In genomic region chr6:42159431-42160024, GRCh38 we compare ENCODE assay signal across 29 cellular contexts. TPM values are rescaled to one million over a fixed set of nuclear protein-coding genes. Genes with fewer than 3 reads are reported as not detected.
"Had no signal": no experiment of that assay in that cellular context is flagged by ENCODE, and none has a peak within 500 bp of the region (broad histone marks: within the 10 kb centered on the region; RNA-seq: fewer than 3 reads in every experiment).

No MANE protein-coding gene starts in this region.

- H3K36me3 ChIP-seq: sigmoid colon, upper lobe of right lung had no signal

- H3K27ac Mint-ChIP-seq: activated naive CD8-positive, alpha-beta T cell treated with anti-CD3 and anti-CD28 coated beads, Interleukin-2, amount 10 ng/mL, durations not matched to agents 7 days and 5 days; activated T-cell treated with anti-CD3 and anti-CD28 coated beads, Interleukin-2, amount 50 U/mL, for 24 hours; activated T-helper 2 cell treated with anti-CD3 and anti-CD28 coated beads, Interferon-gamma antibody, Interleukin-2, Interleukin-4, amounts not matched to agents 10 μg/mL and 5 μg/mL and 100 μg/mL, durations not matched to agents 14 hours and 24 hours and 36 hours; endodermal cell; mesothelial cell of epicardium; natural killer cell; progenitor cell of endocrine pancreas; stimulated activated naive B cell treated with anti-CD40 and anti-IgM and Interleukin-4, amounts not matched to agents 10 μg/mL and 1 μg/mL and 100 μg/mL, for 72 hours; T-helper 2 cell treated with Interferon-gamma antibody and Interleukin-4, amounts not matched to agents 5 μg/mL and 100 μg/mL, for 36 hours; WTC11 had no signal

- DNase-seq: activated CD8-positive, alpha-beta memory T cell treated with anti-CD3 and anti-CD28 coated beads for 24 hours; activated CD8-positive, alpha-beta memory T cell treated with anti-CD3 and anti-CD28 coated beads, Interleukin-2, amount 50 U/mL, for 4 hours; activated naive CD4-positive, alpha-beta T cell; activated naive CD8-positive, alpha-beta T cell treated with anti-CD3 and anti-CD28 coated beads, Interleukin-2, amount 10 ng/mL, durations not matched to agents 7 days and 5 days; activated T-cell treated with anti-CD3 and anti-CD28 coated beads, Interleukin-2, amount 50 U/mL, for 24 hours; amygdala; cerebellar nuclear complex; cortex of kidney; endodermal cell; foreskin melanocyte; glutamatergic neuron; immature natural killer cell; kidney glomerular epithelial cell; left ventricle myocardium superior; mammary epithelial cell; natural killer cell; retina; sigmoid colon; stimulated activated CD4-positive, alpha-beta T cell treated with anti-CD3 and anti-CD28 coated beads, Interleukin-2, amount 100 ng/mL, for 48 hours; stimulated activated CD8-positive, alpha-beta memory T cell treated with anti-CD3 and anti-CD28 coated beads, Interleukin-4, amount 100 ng/mL, for 48 hours; stimulated activated naive B cell treated with anti-CD40 and anti-IgM and Interleukin-4, amounts not matched to agents 10 μg/mL and 1 μg/mL and 100 μg/mL, for 72 hours; upper lobe of right lung had no signal

- H3K9me3 Mint-ChIP-seq: activated naive CD8-positive, alpha-beta T cell treated with anti-CD3 and anti-CD28 coated beads, Interleukin-2, amount 10 ng/mL, durations not matched to agents 7 days and 5 days; activated T-cell treated with anti-CD3 and anti-CD28 coated beads, Interleukin-2, amount 50 U/mL, for 24 hours; activated T-helper 2 cell treated with anti-CD3 and anti-CD28 coated beads, Interferon-gamma antibody, Interleukin-2, Interleukin-4, amounts not matched to agents 10 μg/mL and 5 μg/mL and 100 μg/mL, durations not matched to agents 14 hours and 24 hours and 36 hours; endodermal cell; immature natural killer cell; mesothelial cell of epicardium; natural killer cell; stimulated activated naive B cell treated with anti-CD40 and anti-IgM and Interleukin-4, amounts not matched to agents 10 μg/mL and 1 μg/mL and 100 μg/mL, for 72 hours; T-helper 2 cell treated with Interferon-gamma antibody and Interleukin-4, amounts not matched to agents 5 μg/mL and 100 μg/mL, for 36 hours; WTC11 had no signal

- H3K9me3 ChIP-seq: sigmoid colon, upper lobe of right lung had no signal

- H3K36me3 Mint-ChIP-seq: activated naive CD8-positive, alpha-beta T cell treated with anti-CD3 and anti-CD28 coated beads, Interleukin-2, amount 10 ng/mL, durations not matched to agents 7 days and 5 days; immature natural killer cell; mesothelial cell of epicardium; natural killer cell; stimulated activated naive B cell treated with anti-CD40 and anti-IgM and Interleukin-4, amounts not matched to agents 10 μg/mL and 1 μg/mL and 100 μg/mL, for 72 hours; WTC11 had no signal

- H3K27me3 ChIP-seq: hepatocyte, sigmoid colon, upper lobe of right lung had no signal

- H3K4me3 Mint-ChIP-seq: activated naive CD8-positive, alpha-beta T cell treated with anti-CD3 and anti-CD28 coated beads, Interleukin-2, amount 10 ng/mL, durations not matched to agents 7 days and 5 days; activated T-cell treated with anti-CD3 and anti-CD28 coated beads, Interleukin-2, amount 50 U/mL, for 24 hours; endodermal cell; immature natural killer cell; mesothelial cell of epicardium; natural killer cell; stimulated activated naive B cell treated with anti-CD40 and anti-IgM and Interleukin-4, amounts not matched to agents 10 μg/mL and 1 μg/mL and 100 μg/mL, for 72 hours; T-helper 2 cell treated with Interferon-gamma antibody and Interleukin-4, amounts not matched to agents 5 μg/mL and 100 μg/mL, for 36 hours; WTC11 had no signal

- H3K4me3 ChIP-seq: hepatocyte, sigmoid colon, upper lobe of right lung had no signal

- H3K27ac ChIP-seq: hepatocyte, sigmoid colon, upper lobe of right lung had no signal

- H3K4me1 Mint-ChIP-seq: activated naive CD8-positive, alpha-beta T cell treated with anti-CD3 and anti-CD28 coated beads, Interleukin-2, amount 10 ng/mL, durations not matched to agents 7 days and 5 days; immature natural killer cell; natural killer cell had no signal

- ATAC-seq: left ventricle myocardium superior; natural killer cell; stimulated activated naive B cell treated with anti-CD40 and anti-IgM and Interleukin-4, amounts not matched to agents 10 μg/mL and 1 μg/mL and 100 μg/mL, for 72 hours; upper lobe of right lung; WTC11 had no signal

- H2AFZ ChIP-seq: hepatocyte had no signal

- H3K79me2 ChIP-seq: hepatocyte had no signal

- H3K4me2 ChIP-seq: hepatocyte had no signal

- H3K4me1 ChIP-seq: upper lobe of right lung had no signal

RNA-seq across cellular contexts. Expression of gene GUCA1A, which starts 13.6 kb away (rescaled TPM):
- total RNA-seq: activated naive CD8-positive, alpha-beta T cell treated with anti-CD3 and anti-CD28 coated beads, Interleukin-2, amount 10 ng/mL, durations not matched to agents 7 days and 5 days; left ventricle myocardium superior; mammary epithelial cell; natural killer cell; osteocyte; upper lobe of right lung had no signal
- polyA plus RNA-seq: immature natural killer cell, mammary epithelial cell had no signal

RNA-seq across cellular contexts. Expression of gene GUCA1B, which starts 35.2 kb away (rescaled TPM):
- polyA plus RNA-seq: hepatocyte had no signal
